8 cellular contexts compared by ENCODE assay signal in genomic region chr15:29674661-29675533, GRCh38.
DNase-seq lines count a peak whose midpoint lies in the region; ATAC-seq and TF ChIP-seq lines count a peak whose summit lies in the region.

No MANE protein-coding gene starts in this region.

- intact Hi-C loops in Right ventricle myocardium inferior (cut with DNase I), result no loop called here
- intact Hi-C loops in cardiac septum (cut with DNase I), result no loop called here
- intact Hi-C loops in dorsolateral prefrontal cortex (cut with DNase I), result no loop called here
- intact Hi-C loops in lower lobe of right lung (cut with DNase I), result no loop called here

- H3K27me3 ChIP-seq in dorsolateral prefrontal cortex, result no peaks in the 10 kb centered on the region
- H3K27me3 ChIP-seq in lower lobe of right lung (ENCODE audit: low read depth), result peaks cover 12% of the 10 kb centered on the region

- peak overlapping the region; percentile 50 to 81 (median 67) for H3K4me3 ChIP-seq in dorsolateral prefrontal cortex
- peak overlapping the region; percentile 57 for H3K4me3 ChIP-seq in lower lobe of right lung
- peak overlapping the region; percentile 53 for H3K4me3 ChIP-seq in urinary bladder (ENCODE audit: low read depth, low read length)

- DNase-seq in Right ventricle myocardium inferior (ENCODE audit: missing footprints), result no peak
- no peak for DNase-seq in cardiac septum (ENCODE audit: low spot score)
- DNase-seq in dorsolateral prefrontal cortex, result peak in 4 of 10 donors; percentile 16 to 57 (median 45)
- DNase-seq in lower lobe of right lung, result peak; percentile 71
- DNase-seq in NAMALWA (ENCODE audit: low spot score), result no peak

- 1% methylated on average over 71 of the region's 74 CpGs for WGBS in urinary bladder

- H3K9me3 ChIP-seq in lower lobe of right lung, result no peaks in the 10 kb centered on the region

- TF ChIP-seq CTCF in dorsolateral prefrontal cortex (IDR thresholded peaks at IDR 0.05 in 54 of 56, conservative IDR thresholded peaks at IDR 0.05 in 2 of 56; ENCODE audit: low read depth in 1 of 56, partially characterized antibody in 56 of 56) (peak in 1 of 56 donors; percentile 15), lower lobe of right lung (IDR thresholded peaks at IDR 0.05) (no peak)

- H3K4me1 ChIP-seq in lower lobe of right lung (peaks cover 17% of the 10 kb centered on the region), urinary bladder (ENCODE audit: insufficient read depth) (peaks cover 1% of the 10 kb centered on the region)

- ATAC-seq in Right ventricle myocardium inferior (peak; percentile 81), lower lobe of right lung (peak; percentile 75 to 81), HG02870 (IDR thresholded peaks at IDR 0.05; ENCODE audit: unreplicated experiment) (no peak), GM18909 (IDR thresholded peaks at IDR 0.05; ENCODE audit: poor library complexity, unreplicated experiment) (no peak)

- H3K36me3 ChIP-seq in lower lobe of right lung (no peaks in the 10 kb centered on the region), urinary bladder (ENCODE audit: insufficient read depth) (no peaks in the 10 kb centered on the region)

- H3K27ac ChIP-seq in dorsolateral prefrontal cortex, result peak overlapping the region in 39 of 59 donors; percentile 2 to 79 (median 53)
- H3K27ac ChIP-seq in lower lobe of right lung, result peak overlapping the region; percentile 33
- no peak overlapping the region for H3K27ac ChIP-seq in urinary bladder (ENCODE audit: low read depth)

Comparison
In these comparisons a context has a peak if more than half of its experiments do, and no peak if none do; other contexts are left out.
1. ATAC-seq: peak in Right ventricle myocardium inferior (single experiment) and lower lobe of right lung (2 of 2); none in HG02870 (single experiment) and GM18909 (single experiment).
2. Peak in every context shown above with its lines, with median percentiles within 50 percentile points of each other: H3K4me3 ChIP-seq.